6 cellular contexts compared by ENCODE assay signal in the genomic region with DNA sequence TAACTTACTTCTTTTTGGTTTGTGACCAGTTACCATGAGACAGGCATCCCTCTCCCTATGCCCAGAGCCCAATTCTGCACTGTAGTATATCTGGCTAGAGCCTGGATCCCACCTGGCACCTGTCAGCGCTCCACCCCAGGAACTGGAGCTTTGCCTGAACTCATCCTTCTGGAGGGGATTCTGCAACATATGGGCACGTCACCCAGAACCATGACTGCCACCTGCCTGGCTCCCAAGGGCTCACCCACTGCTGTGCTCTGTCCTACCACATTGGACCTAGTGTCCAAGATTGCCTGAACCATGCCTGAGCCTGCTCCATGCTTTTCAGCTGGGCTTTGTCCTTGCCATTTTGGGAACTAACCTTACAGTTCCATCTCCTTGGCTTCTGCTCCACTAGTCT. TPM values are rescaled to one million over a fixed set of nuclear protein-coding genes. Genes with fewer than 3 reads are reported as not detected.
"Had no signal": no experiment of that assay in that cellular context is flagged by ENCODE, and none has a peak within 500 bp of the region (broad histone marks: within the 10 kb centered on the region; RNA-seq: fewer than 3 reads in every experiment).

No MANE protein-coding gene starts in this region.

- ATAC-seq: GM23338, HepG2 had no signal

- H3K4me2 ChIP-seq: GM23338 had no signal

- H2AFZ ChIP-seq: GM23338 had no signal

- H3K4me1 Mint-ChIP-seq: GM23338, IgD-negative memory B cell had no signal

- H3K4me3 ChIP-seq: GM23338 had no signal

- DNase-seq: H9, HCEC 1CT had no signal

- H3K27ac ChIP-seq: HL-60 had no signal

- H3K4me3 Mint-ChIP-seq: GM23338, H9, IgD-negative memory B cell had no signal

- H3K27ac Mint-ChIP-seq: GM23338, H9, IgD-negative memory B cell had no signal

- H3K36me3 Mint-ChIP-seq: IgD-negative memory B cell had no signal

RNA-seq across cellular contexts. Expression of a gene that starts 21.1 kb away (rescaled TPM):
- total RNA-seq: HepG2 had no signal
- polyA plus RNA-seq: HepG2, IgD-negative memory B cell had no signal
